Comparison of ENCODE assay signal across 10 cellular contexts in the genomic region with DNA sequence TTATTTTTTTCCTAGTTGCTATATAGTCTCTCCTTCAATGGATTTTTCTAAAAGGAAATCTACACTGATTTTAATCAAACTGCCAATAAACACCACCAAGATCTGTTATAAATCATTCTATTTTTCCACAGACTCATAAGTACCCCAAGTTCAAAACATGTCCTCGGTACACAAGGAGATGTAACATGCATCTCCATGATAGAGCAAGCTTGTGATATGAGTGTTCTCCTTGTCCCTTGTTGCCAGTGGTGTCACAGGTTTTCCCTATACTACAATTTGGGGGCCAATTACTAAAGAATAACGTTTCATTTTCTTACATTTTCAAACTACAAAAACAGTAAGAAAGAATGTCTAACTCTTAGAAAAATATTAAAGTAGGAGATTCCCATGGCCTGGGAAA.
DNase-seq lines count a peak whose midpoint lies in the region; ATAC-seq and TF ChIP-seq lines count a peak whose summit lies in the region.
"Had no signal": no experiment of that assay in that cellular context is flagged by ENCODE, and none has a peak within 500 bp of the region (broad histone marks: within the 10 kb centered on the region; RNA-seq: fewer than 3 reads in every experiment).

No MANE protein-coding gene starts in this region.

- H3K4me2 ChIP-seq in DOHH2 (ENCODE audit: low read length) (peak overlapping the region; percentile 90), KMS-11 (peak overlapping the region; percentile 48), parathyroid adenoma (ENCODE audit: low read length) (no peak overlapping the region)

- TF ChIP-seq CTCF in DOHH2 (IDR thresholded peaks at IDR 0.05; ENCODE audit: low read depth, low read length, poor library complexity, severe bottlenecking) (no peak), KMS-11 (conservative IDR thresholded peaks at IDR 0.05; ENCODE audit: low read depth, low read length) (no peak), parathyroid adenoma (IDR thresholded peaks at IDR 0.05) (no peak)

- H4K20me1 ChIP-seq in DOHH2 (ENCODE audit: control insufficient read depth, insufficient read depth, low read depth, low read length) (no peaks in the 10 kb centered on the region), KMS-11 (ENCODE audit: insufficient read depth) (no peaks in the 10 kb centered on the region)

- peaks cover 70% of the 10 kb centered on the region for H3K4me1 ChIP-seq in DOHH2 (ENCODE audit: control insufficient read depth, low read length)
- no peaks in the 10 kb centered on the region for H3K4me1 ChIP-seq in KMS-11 (ENCODE audit: low read depth, poor library complexity, severe bottlenecking)
- H3K4me1 ChIP-seq in parathyroid adenoma: no peaks in the 10 kb centered on the region

- H3K9ac ChIP-seq in KMS-11: peak overlapping the region; percentile 25; the same call in 1 of the 2 replicates
- H3K9ac ChIP-seq in parathyroid adenoma: no peak overlapping the region

- H2AFZ ChIP-seq in KMS-11 (ENCODE audit: low read depth): peak overlapping the region; percentile 67
- H2AFZ ChIP-seq in parathyroid adenoma: no peak overlapping the region

- no peaks in the 10 kb centered on the region for H3K9me3 Mint-ChIP-seq in activated naive CD8-positive, alpha-beta T cell treated with anti-CD3 and anti-CD28 coated beads, Interleukin-2, amount 50 U/mL, for 24 hours

- DNase-seq in activated naive CD8-positive, alpha-beta T cell treated with anti-CD3 and anti-CD28 coated beads, Interleukin-2, amount 50 U/mL, for 24 hours: no peak
- no peak for DNase-seq in KG1 (lab: John Stamatoyannopoulos, UW)
- DNase-seq in D341Med (ENCODE audit: low spot score): no peak
- DNase-seq: H7, IMR-90 had no signal

- H3K4me3 ChIP-seq in DOHH2 (ENCODE audit: low read length) (peak overlapping the region; percentile 84), KMS-11 (IDR thresholded peaks at IDR 0.05; ENCODE audit: insufficient read depth, low read depth, low read length) (no peak overlapping the region), parathyroid adenoma (ENCODE audit: low read depth, low read length) (peak overlapping the region; percentile 16)

- H3K79me2 ChIP-seq in DOHH2 (ENCODE audit: control insufficient read depth, low read length) (peaks cover 52% of the 10 kb centered on the region), KMS-11 (ENCODE audit: insufficient read depth, low read depth) (no peaks in the 10 kb centered on the region), parathyroid adenoma (no peaks in the 10 kb centered on the region)

- H3K9me3 ChIP-seq in DOHH2 (ENCODE audit: control insufficient read depth, insufficient read depth, low read length) (no peaks in the 10 kb centered on the region), parathyroid adenoma (ENCODE audit: control insufficient read depth, low read length) (no peaks in the 10 kb centered on the region)

- peaks cover 3% of the 10 kb centered on the region for H3K36me3 Mint-ChIP-seq in activated naive CD8-positive, alpha-beta T cell treated with anti-CD3 and anti-CD28 coated beads, Interleukin-2, amount 50 U/mL, for 24 hours (ENCODE audit: low read depth)

- H3K9me2 ChIP-seq in DOHH2 (replicated peaks; ENCODE audit: control insufficient read depth, low read length): no peaks in the 10 kb centered on the region

- H3K36me3 ChIP-seq in DOHH2 (ENCODE audit: control insufficient read depth, low read length) (peaks cover 18% of the 10 kb centered on the region), KMS-11 (ENCODE audit: insufficient read depth) (no peaks in the 10 kb centered on the region), parathyroid adenoma (ENCODE audit: control insufficient read depth, insufficient read depth, low read length) (no peaks in the 10 kb centered on the region)

- H3F3A ChIP-seq in DOHH2 (ENCODE audit: control insufficient read depth, insufficient read depth): no peaks in the 10 kb centered on the region

- H3K4me1 Mint-ChIP-seq in activated naive CD8-positive, alpha-beta T cell treated with anti-CD3 and anti-CD28 coated beads, Interleukin-2, amount 50 U/mL, for 24 hours: peaks cover 69% of the 10 kb centered on the region

- H3K4me3 Mint-ChIP-seq in activated naive CD8-positive, alpha-beta T cell treated with anti-CD3 and anti-CD28 coated beads, Interleukin-2, amount 50 U/mL, for 24 hours: peak overlapping the region; percentile 91

- peak overlapping the region; percentile 82 for H3K27ac ChIP-seq in DOHH2 (ENCODE audit: low read depth, low read length)
- H3K27ac ChIP-seq in KMS-11: no peak overlapping the region
- no peak overlapping the region for H3K27ac ChIP-seq in parathyroid adenoma

- no peaks in the 10 kb centered on the region for H3K27me3 ChIP-seq in DOHH2 (ENCODE audit: control insufficient read depth, low read length)
- no peaks in the 10 kb centered on the region for H3K27me3 ChIP-seq in KMS-11 (ENCODE audit: insufficient read depth, low read depth)
- no peaks in the 10 kb centered on the region for H3K27me3 ChIP-seq in parathyroid adenoma (ENCODE audit: control insufficient read depth, insufficient read depth, low read length)

- peak; percentile 45 for ATAC-seq in activated naive CD8-positive, alpha-beta T cell treated with anti-CD3 and anti-CD28 coated beads, Interleukin-2, amount 50 U/mL, for 24 hours
- no peak for ATAC-seq in GM21717 (IDR thresholded peaks at IDR 0.05; ENCODE audit: unreplicated experiment)
- no peak for ATAC-seq in GM18870 (IDR thresholded peaks at IDR 0.05; ENCODE audit: unreplicated experiment)

- no peaks in the 10 kb centered on the region for H3K27me3 Mint-ChIP-seq in activated naive CD8-positive, alpha-beta T cell treated with anti-CD3 and anti-CD28 coated beads, Interleukin-2, amount 50 U/mL, for 24 hours

- H3K27ac Mint-ChIP-seq in activated naive CD8-positive, alpha-beta T cell treated with anti-CD3 and anti-CD28 coated beads, Interleukin-2, amount 50 U/mL, for 24 hours: peak overlapping the region; percentile 92
